In the genomic region with DNA sequence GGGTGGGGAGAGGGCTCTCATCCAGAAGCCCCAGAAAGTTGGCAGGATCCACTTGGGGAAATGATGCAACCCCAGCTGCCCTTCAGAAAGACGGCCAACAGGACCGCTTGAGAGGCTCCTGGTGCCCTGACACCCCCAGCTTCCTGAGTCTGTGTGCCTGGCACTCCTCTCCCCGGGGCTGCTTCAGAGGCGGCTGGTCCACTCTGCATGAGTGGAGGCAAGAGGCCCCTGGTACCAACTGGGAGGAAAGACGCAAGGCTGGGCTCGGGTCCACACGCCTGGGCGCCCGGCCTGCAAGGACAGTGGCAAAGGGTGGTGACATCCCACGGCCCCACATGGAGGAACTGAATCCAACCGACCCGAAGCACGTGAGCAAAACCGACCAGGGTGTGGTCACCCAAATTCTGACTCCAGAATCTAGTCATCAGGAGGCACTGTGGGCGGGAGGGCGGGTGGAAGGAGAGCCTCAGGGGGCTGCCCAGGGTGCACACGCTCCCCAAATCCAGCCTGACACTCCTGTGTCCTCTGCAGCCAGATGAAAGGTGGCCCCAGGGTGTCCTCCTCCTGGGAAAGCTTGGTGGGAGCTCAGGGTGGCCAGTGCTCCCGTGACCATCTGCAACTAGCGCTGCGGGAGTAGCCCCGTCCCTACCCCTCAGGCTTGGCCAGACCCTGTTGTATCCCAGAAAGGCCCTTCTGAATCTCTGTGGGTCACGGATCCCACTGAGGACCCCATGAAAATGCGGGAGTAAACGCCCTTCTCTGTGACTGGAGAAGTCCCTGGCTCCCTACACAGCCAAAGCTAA, we compare ENCODE assay signal across 6 cellular contexts. TPM values are rescaled to one million over a fixed set of nuclear protein-coding genes. Genes with fewer than 3 reads are reported as not detected.
DNase-seq lines count a peak whose midpoint lies in the region; ATAC-seq lines count a peak whose summit lies in the region.

No MANE protein-coding gene starts in this region.

- peaks cover 44% of the 10 kb centered on the region for H3K4me1 ChIP-seq in CD4-positive, CD25-positive, alpha-beta regulatory T cell (ENCODE audit: control insufficient read depth, insufficient read depth, low read length, poor library complexity, severe bottlenecking)

- peak overlapping the region; percentile 5 to 56 (median 34) for H3K4me3 Mint-ChIP-seq in CD4-positive, CD25-positive, alpha-beta regulatory T cell
- H3K4me3 Mint-ChIP-seq in T-helper 2 cell treated with Interferon-gamma antibody and Interleukin-4, amounts not matched to agents 5 μg/mL and 100 μg/mL, for 36 hours: peak overlapping the region; percentile 58

- H3K27me3 Mint-ChIP-seq in CD4-positive, CD25-positive, alpha-beta regulatory T cell: peaks cover 6% of the 10 kb centered on the region
- H3K27me3 Mint-ChIP-seq in T-helper 2 cell treated with Interferon-gamma antibody and Interleukin-4, amounts not matched to agents 5 μg/mL and 100 μg/mL, for 36 hours (ENCODE audit: low read depth): no peaks in the 10 kb centered on the region

- H3K27ac Mint-ChIP-seq in CD4-positive, CD25-positive, alpha-beta regulatory T cell: peak overlapping the region in 2 of 3 donors; percentile 38 to 65
- peak overlapping the region; percentile 62 for H3K27ac Mint-ChIP-seq in T-helper 2 cell treated with Interferon-gamma antibody and Interleukin-4, amounts not matched to agents 5 μg/mL and 100 μg/mL, for 36 hours

- no peak overlapping the region for H3K27ac ChIP-seq in CD4-positive, CD25-positive, alpha-beta regulatory T cell (ENCODE audit: insufficient read depth, low read length, poor library complexity, severe bottlenecking)

- peaks cover 3% of the 10 kb centered on the region for H3K36me3 Mint-ChIP-seq in CD4-positive, CD25-positive, alpha-beta regulatory T cell
- peaks cover 14% of the 10 kb centered on the region for H3K36me3 Mint-ChIP-seq in T-helper 2 cell treated with Interferon-gamma antibody and Interleukin-4, amounts not matched to agents 5 μg/mL and 100 μg/mL, for 36 hours (ENCODE audit: low read depth)

- H3K36me3 ChIP-seq in CD4-positive, CD25-positive, alpha-beta regulatory T cell (ENCODE audit: control insufficient read depth, insufficient read depth, low read length): peaks cover 28% of the 10 kb centered on the region

- H3K4me3 ChIP-seq in CD4-positive, CD25-positive, alpha-beta regulatory T cell (ENCODE audit: low read depth, low read length): no peak overlapping the region

- no peaks in the 10 kb centered on the region for H3K27me3 ChIP-seq in CD4-positive, CD25-positive, alpha-beta regulatory T cell (ENCODE audit: control insufficient read depth, insufficient read depth, low read length)

- peak in 1 of 3 donors; percentile 33 for DNase-seq in CD4-positive, CD25-positive, alpha-beta regulatory T cell
- peak; percentile 13 for DNase-seq in T-helper 2 cell treated with Interferon-gamma antibody and Interleukin-4, amounts not matched to agents 5 μg/mL and 100 μg/mL, for 36 hours (ENCODE audit: low spot score)
- DNase-seq in iPS-NIHi11 (ENCODE audit: low spot score) (peak; percentile 11), ACHN (no peak), NCI-H2227 (lab: John Stamatoyannopoulos, UW; ENCODE audit: unreplicated experiment) (no peak)

- no peaks in the 10 kb centered on the region for H3K9me3 ChIP-seq in CD4-positive, CD25-positive, alpha-beta regulatory T cell (ENCODE audit: control insufficient read depth in 2 of 2, low read length in 2 of 2)

- no peaks in the 10 kb centered on the region for H3K9me3 Mint-ChIP-seq in CD4-positive, CD25-positive, alpha-beta regulatory T cell
- H3K9me3 Mint-ChIP-seq in T-helper 2 cell treated with Interferon-gamma antibody and Interleukin-4, amounts not matched to agents 5 μg/mL and 100 μg/mL, for 36 hours: no peaks in the 10 kb centered on the region

- in situ Hi-C loops in ACHN (cut with HindIII; ENCODE audit: low pct_ligation_motif_present, low pct_unique_long_range_greater_than_20kb, low sequenced_read_pairs): no loop called here

- peaks cover 0 to 44% (median 13%) of the 10 kb centered on the region in 4 donors for H3K4me1 Mint-ChIP-seq in CD4-positive, CD25-positive, alpha-beta regulatory T cell
- peaks cover 23% of the 10 kb centered on the region for H3K4me1 Mint-ChIP-seq in T-helper 2 cell treated with Interferon-gamma antibody and Interleukin-4, amounts not matched to agents 5 μg/mL and 100 μg/mL, for 36 hours (ENCODE audit: low read depth)

- no peak for ATAC-seq in CD4-positive, CD25-positive, alpha-beta regulatory T cell (ENCODE audit: low read depth in 2 of 2)
- no peak for ATAC-seq in HG03457 (IDR thresholded peaks at IDR 0.05; ENCODE audit: unreplicated experiment)

RNA-seq across cellular contexts. Expression of a gene that starts 3.7 kb away (rescaled TPM):
- total RNA-seq in CD4-positive, CD25-positive, alpha-beta regulatory T cell: 112 TPM
- polyA plus RNA-seq in CD4-positive, CD25-positive, alpha-beta regulatory T cell: 100 to 1,000 TPM; 126 to 155 (median 133) TPM

RNA-seq across cellular contexts. Expression of a gene that starts 32.0 kb away (rescaled TPM):
- 35.0 TPM for total RNA-seq in CD4-positive, CD25-positive, alpha-beta regulatory T cell
- 10 to 100 TPM; 15.9 to 35.2 (median 21.1) TPM for polyA plus RNA-seq in CD4-positive, CD25-positive, alpha-beta regulatory T cell

RNA-seq across cellular contexts. Expression of a gene that starts 33.9 kb away (rescaled TPM):
- total RNA-seq in CD4-positive, CD25-positive, alpha-beta regulatory T cell: 5.8 TPM
- 1 to 10 TPM in 2 of 4 donors, under 1 TPM in 2; 0.89 to 3.1 (median 1.8) TPM for polyA plus RNA-seq in CD4-positive, CD25-positive, alpha-beta regulatory T cell

RNA-seq across cellular contexts. Expression of a gene that starts 53.3 kb away (rescaled TPM):
- total RNA-seq in CD4-positive, CD25-positive, alpha-beta regulatory T cell: 19.3 TPM
- polyA plus RNA-seq in CD4-positive, CD25-positive, alpha-beta regulatory T cell: 1 to 10 TPM; 6.1 to 8.3 (median 6.8) TPM

RNA-seq across cellular contexts. Expression of a gene that starts 57.2 kb away (rescaled TPM):
- total RNA-seq in CD4-positive, CD25-positive, alpha-beta regulatory T cell: 5.1 TPM
- polyA plus RNA-seq in CD4-positive, CD25-positive, alpha-beta regulatory T cell: 1 to 10 TPM in 2 of 4 donors, under 1 TPM in 2; 0.79 to 1.4 (median 1.0) TPM

Comparison
In these comparisons a context has a peak if more than half of its experiments do, and no peak if none do; other contexts are left out.
1. DNase-seq: peak in T-helper 2 cell treated with Interferon-gamma antibody and Interleukin-4, amounts not matched to agents 5 μg/mL and 100 μg/mL, for 36 hours (single experiment) and iPS-NIHi11 (single experiment); none in ACHN (single experiment) and NCI-H2227 (single experiment).